21 cellular contexts compared by ENCODE assay signal in genomic region chr4:31237242-31237641, GRCh38.
DNase-seq lines count a peak whose midpoint lies in the region; ATAC-seq and TF ChIP-seq lines count a peak whose summit lies in the region.
"Had no signal": no experiment of that assay in that cellular context is flagged by ENCODE, and none has a peak within 500 bp of the region (broad histone marks: within the 10 kb centered on the region; RNA-seq: fewer than 3 reads in every experiment).

No MANE protein-coding gene starts in this region.

- in situ Hi-C loops in astrocyte of the spinal cord (cut with HindIII; ENCODE audit: low sequenced_read_pairs) = no loop called here

- H3K36me3 ChIP-seq in HCT116 (ENCODE audit: control insufficient read depth in 1 of 2, insufficient read depth in 2 of 2, low read length in 2 of 2) (no peaks in the 10 kb centered on the region), gastroesophageal sphincter (no peaks in the 10 kb centered on the region)

- RAD21 ChIA-PET in HCT116 (lab: Charles Lee; ENCODE audit: low non-redundant PET in 1 of 2, low total read pairs in 2 of 2, uncharacterized antibody in 2 of 2, unreplicated experiment in 2 of 2) = no interaction called here

- CTCF ChIA-PET in HCT116 (lab: Charles Lee) (no interaction called here), GM10248 (lab: Yijun Ruan, JAX) (interaction anchor here (1.0 kb wide), 1 partner anchor 14 kb away, joined by 3 read pairs; no protein-coding TSS in a partner anchor)

- H3K4me1 Mint-ChIP-seq in T-helper 17 cell = no peaks in the 10 kb centered on the region
- H3K4me1 Mint-ChIP-seq: B cell, CD14-positive monocyte had no signal

- H4K20me1 ChIP-seq in HCT116 (ENCODE audit: insufficient read depth) = no peaks in the 10 kb centered on the region

- no peaks in the 10 kb centered on the region for H3K27me3 Mint-ChIP-seq in T-helper 17 cell
- H3K27me3 Mint-ChIP-seq: B cell had no signal

- H2AFZ ChIP-seq in HCT116 (ENCODE audit: low read depth, low read length, poor library complexity, severe bottlenecking) = peak overlapping the region; percentile 34

- intact Hi-C loops in HCT116 (cut with micrococcal nuclease) (loop anchor here (5.0 to 10.0 kb wide), 5 partner anchors 150 to 522 kb away; no protein-coding TSS in a partner anchor), dorsolateral prefrontal cortex (cut with DNase I) (no loop called here)

- peak overlapping the region; percentile 55 for H3K4me2 ChIP-seq in HCT116 (ENCODE audit: low read length)
- H3K4me2 ChIP-seq: A549 had no signal

- H3K9me2 ChIP-seq in HCT116 (ENCODE audit: insufficient read depth) = no peaks in the 10 kb centered on the region

- no TSS peak for BruUV-seq in HCT116 (replicated peaks; lab: Mats Ljungman, UMichigan)

- DNase-seq in HCT116 (ENCODE audit: low read depth, low spot score) (peak; percentile 96), RKO (ENCODE audit: low spot score) (peak; percentile 3), astrocyte of the spinal cord (ENCODE audit: low read depth, low spot score) (peak; percentile 34), foreskin keratinocyte (peak; percentile 40 to 42), GM10248 (ENCODE audit: extremely low spot score) (no peak), dorsolateral prefrontal cortex (no peak), T-helper 17 cell (no peak)
- DNase-seq: H7, KG1, MV-4-11, NCI-H1105 treated with DMSO at 0.1 percent for 48 hours, NCI-H1694, NCI-H2081, NCI-H2171, NCI-H524 treated with DMSO at 0.1 percent for 48 hours, OCI-M1 had no signal

- TF ChIP-seq POLR2A in HCT116 (IDR thresholded peaks at IDR 0.05; ENCODE audit: borderline replicate concordance, extremely low read depth, insufficient read depth, insufficient read length) = no peak
- no peak for TF ChIP-seq POLR2A in gastroesophageal sphincter (IDR thresholded peaks at IDR 0.05)

- no peak overlapping the region for H3K4me3 Mint-ChIP-seq in T-helper 17 cell
- H3K4me3 Mint-ChIP-seq: B cell, CD14-positive monocyte had no signal

- ATAC-seq in HCT116 (peak; percentile 66), foreskin keratinocyte (peak; percentile 77), gastroesophageal sphincter (no peak), T-helper 17 cell (no peak)
- ATAC-seq: A549, GM12878 had no signal

- H3K4me1 ChIP-seq in HCT116 (ENCODE audit: control insufficient read depth in 1 of 2, insufficient read depth in 2 of 2, low read length in 2 of 2) (peaks cover 67 to 73% of the 10 kb centered on the region in 2 experiments), foreskin keratinocyte (peaks cover 8% of the 10 kb centered on the region), gastroesophageal sphincter (no peaks in the 10 kb centered on the region)
- H3K4me1 ChIP-seq: A549 had no signal

- H3K27me3 ChIP-seq in HCT116 (ENCODE audit: insufficient read depth, low read length) (no peaks in the 10 kb centered on the region), foreskin keratinocyte (no peaks in the 10 kb centered on the region), gastroesophageal sphincter (no peaks in the 10 kb centered on the region), dorsolateral prefrontal cortex (no peaks in the 10 kb centered on the region)

- H3K4me3 ChIP-seq in HCT116 (replicated peaks in 1 of 2; ENCODE audit: low read depth in 1 of 2, low read length in 2 of 2) (no peak overlapping the region), astrocyte of the spinal cord (ENCODE audit: low read depth, low read length) (no peak overlapping the region), gastroesophageal sphincter (no peak overlapping the region), dorsolateral prefrontal cortex (no peak overlapping the region)
- H3K4me3 ChIP-seq: A549, GM12878 had no signal

- no peak overlapping the region for H3K27ac Mint-ChIP-seq in T-helper 17 cell
- H3K27ac Mint-ChIP-seq: B cell, CD14-positive monocyte had no signal

- no peak for TF ChIP-seq EP300 in gastroesophageal sphincter (IDR thresholded peaks at IDR 0.05)

- TF ChIP-seq RAD21 in HCT116 (IDR thresholded peaks at IDR 0.05; ENCODE audit: low read depth) = peak; percentile 37

- POLR2A ChIA-PET in HCT116 (lab: Charles Lee) (no interaction called here), GM10248 (lab: Yijun Ruan, JAX) (no interaction called here)

- peak overlapping the region; percentile 89 for H3K27ac ChIP-seq in HCT116 (ENCODE audit: low read depth, low read length)
- no peak overlapping the region for H3K27ac ChIP-seq in foreskin keratinocyte
- H3K27ac ChIP-seq in gastroesophageal sphincter = no peak overlapping the region
- no peak overlapping the region for H3K27ac ChIP-seq in dorsolateral prefrontal cortex
- H3K27ac ChIP-seq: A549 had no signal

- no peaks in the 10 kb centered on the region for H3K36me3 Mint-ChIP-seq in T-helper 17 cell (ENCODE audit: low read depth)
- H3K36me3 Mint-ChIP-seq: CD14-positive monocyte had no signal

- no peak for TF ChIP-seq CTCF in HCT116 (IDR thresholded peaks at IDR 0.05 in 2 of 3, conservative IDR thresholded peaks at IDR 0.05 in 1 of 3; ENCODE audit: borderline replicate concordance in 1 of 3, insufficient read depth in 1 of 3, low read depth in 2 of 3, low read length in 2 of 3)
- no peak for TF ChIP-seq CTCF in astrocyte of the spinal cord (IDR thresholded peaks at IDR 0.05; ENCODE audit: low read depth, low read length)
- TF ChIP-seq CTCF in foreskin keratinocyte (conservative IDR thresholded peaks at IDR 0.05) = no peak
- no peak for TF ChIP-seq CTCF in gastroesophageal sphincter (IDR thresholded peaks at IDR 0.05)
- TF ChIP-seq CTCF in GM10248 (IDR thresholded peaks at IDR 0.05; ENCODE audit: control extremely low read depth, extremely low read depth, low read depth, missing control alignments) = no peak
- TF ChIP-seq CTCF in dorsolateral prefrontal cortex (IDR thresholded peaks at IDR 0.05 in 54 of 56, conservative IDR thresholded peaks at IDR 0.05 in 2 of 56; ENCODE audit: low read depth in 1 of 56, partially characterized antibody in 56 of 56) = no peak

- no peaks in the 10 kb centered on the region for H3K79me2 ChIP-seq in HCT116 (ENCODE audit: insufficient read depth, low read length)

- H3K9ac ChIP-seq in HCT116 (ENCODE audit: low read length) = peak overlapping the region; percentile 38

- H3K9me3 ChIP-seq in HCT116 (ENCODE audit: control insufficient read depth in 1 of 2, insufficient read depth in 1 of 2, low read depth in 1 of 2, low read length in 2 of 2) (no peaks in the 10 kb centered on the region), gastroesophageal sphincter (peaks cover 0 to 13% (median 0%) of the 10 kb centered on the region in 3 donors), T-helper 17 cell (ENCODE audit: control insufficient read depth, low read length, poor library complexity, severe bottlenecking) (no peaks in the 10 kb centered on the region)
- H3K9me3 ChIP-seq: A549 had no signal

TF ChIP-seq in HCT116, 20 proteins besides CTCF, POLR2A, EP300 and RAD21 (continues in another document):
- TF ChIP-seq POLR2AphosphoS5 (IDR thresholded peaks at IDR 0.05; ENCODE audit: low read depth, low read length) (peak; percentile 59), JUND (IDR thresholded peaks at IDR 0.05) (peak; percentile 100), TCF7L2 (IDR thresholded peaks at IDR 0.05; ENCODE audit: borderline replicate concordance, extremely low read depth, insufficient read depth, insufficient read length) (peak; percentile 90), SRF (IDR thresholded peaks at IDR 0.05; ENCODE audit: low read depth) (peak; percentile 92), SP1 (IDR thresholded peaks at IDR 0.05; ENCODE audit: low read depth) (peak; percentile 99), SIN3A (IDR thresholded peaks at IDR 0.05; ENCODE audit: low read depth) (peak; percentile 87), FOSL1 (IDR thresholded peaks at IDR 0.05; ENCODE audit: low read depth) (peak; percentile 100), CBX3 (IDR thresholded peaks at IDR 0.05; ENCODE audit: low read depth) (peak; percentile 92), ATF3 (IDR thresholded peaks at IDR 0.05) (peak; percentile 87), YY1 (IDR thresholded peaks at IDR 0.05; ENCODE audit: extremely low read depth, insufficient replicate concordance, low read depth, low read length) (no peak), EGR1 (IDR thresholded peaks at IDR 0.05; ENCODE audit: low read depth) (peak; percentile 49; the same call in 1 of the 2 replicates), EZH2phosphoT487 (IDR thresholded peaks at IDR 0.05; ENCODE audit: borderline replicate concordance) (no peak), REST (IDR thresholded peaks at IDR 0.05; ENCODE audit: low read depth) (no peak; the same call in 1 of the 2 replicates), EZH2 (IDR thresholded peaks at IDR 0.05) (no peak), MAX (IDR thresholded peaks at IDR 0.05) (peak; percentile 81), CEBPB (IDR thresholded peaks at IDR 0.05; ENCODE audit: low read depth) (peak; percentile 92)

Comparison
In these comparisons a context has a peak if more than half of its experiments do, and no peak if none do; other contexts are left out.
1. ATAC-seq: peak in HCT116 (single experiment) and foreskin keratinocyte (single experiment); none in gastroesophageal sphincter (single experiment) and T-helper 17 cell (single experiment).
2. DNase-seq: peak in HCT116 (single experiment), RKO (single experiment), astrocyte of the spinal cord (single experiment) and foreskin keratinocyte (2 of 2); none in GM10248 (single experiment), dorsolateral prefrontal cortex (0 of 10) and T-helper 17 cell (0 of 3).